15 cellular contexts compared by ENCODE assay signal in genomic region chr5:56233230-56233629, GRCh38. TPM values are rescaled to one million over a fixed set of nuclear protein-coding genes. Genes with fewer than 3 reads are reported as not detected.
DNase-seq lines count a peak whose midpoint lies in the region; ATAC-seq and TF ChIP-seq lines count a peak whose summit lies in the region.
"Had no signal": no experiment of that assay in that cellular context is flagged by ENCODE, and none has a peak within 500 bp of the region (broad histone marks: within the 10 kb centered on the region; RNA-seq: fewer than 3 reads in every experiment).

Gene ANKRD55, minus strand, starts transcription at chr5:56233330. Its CDS starts 417 bp downstream, at chr5:56232913.

- H3K9me3 Mint-ChIP-seq in T-cell = no peaks in the 10 kb centered on the region
- H3K9me3 Mint-ChIP-seq: activated CD4-positive, alpha-beta memory T cell treated with anti-CD3 and anti-CD28 coated beads, Interleukin-2, amount 10 ng/mL, durations not matched to agents 7 days and 5 days; central memory CD8-positive, alpha-beta T cell had no signal

- H3K36me3 Mint-ChIP-seq in T-cell = no peaks in the 10 kb centered on the region

- POLR2A ChIA-PET in T-cell (lab: Charles Lee) = no interaction called here

- ATAC-seq in esophagus mucosa (no peak), T-cell (replicated peaks in 1 of 4) (no peak)

- peaks cover 1 to 7% (median 3%) of the 10 kb centered on the region in 3 donors for H3K4me1 Mint-ChIP-seq in T-cell
- H3K4me1 Mint-ChIP-seq: activated CD4-positive, alpha-beta memory T cell treated with anti-CD3 and anti-CD28 coated beads, Interleukin-2, amount 10 ng/mL, durations not matched to agents 7 days and 5 days; central memory CD8-positive, alpha-beta T cell had no signal

- DNase-seq in NCI-H1105 (lab: John Stamatoyannopoulos, UW) (peak; percentile 50), NCI-H2171 treated with DMSO at 0.1 percent for 48 hours (lab: John Stamatoyannopoulos, UW) (peak; percentile 81), cerebellar cortex (ENCODE audit: low spot score) (peak; percentile 28), occipital lobe (lab: John Stamatoyannopoulos, UW) (peak; percentile 18), T-cell (no peak), erythroblast (lab: John Stamatoyannopoulos, UW) (no peak)
- DNase-seq: activated CD4-positive, alpha-beta memory T cell treated with anti-CD3 and anti-CD28 coated beads, Interleukin-2, amount 10 ng/mL, durations not matched to agents 7 days and 5 days; activated naive CD4-positive, alpha-beta T cell; NCI-H1048; T-helper 9 cell; testis had no signal

- no peak within 1 kb of the TSS for H3K27ac Mint-ChIP-seq in T-cell
- H3K27ac Mint-ChIP-seq: activated CD4-positive, alpha-beta memory T cell treated with anti-CD3 and anti-CD28 coated beads, Interleukin-2, amount 10 ng/mL, durations not matched to agents 7 days and 5 days had no signal

- no peak for TF ChIP-seq POLR2A in erythroblast (IDR thresholded peaks at IDR 0.05; ENCODE audit: low read length)

- CTCF ChIA-PET in T-cell (lab: Charles Lee) = no interaction called here

- H3K4me3 Mint-ChIP-seq in T-cell = no peak within 1 kb of the TSS
- H3K4me3 Mint-ChIP-seq: activated CD4-positive, alpha-beta memory T cell treated with anti-CD3 and anti-CD28 coated beads, Interleukin-2, amount 10 ng/mL, durations not matched to agents 7 days and 5 days; central memory CD8-positive, alpha-beta T cell had no signal

- no peaks in the 10 kb centered on the region for H3K27me3 Mint-ChIP-seq in T-cell

RNA-seq across cellular contexts. Expression of gene ANKRD55, which starts in this region (rescaled TPM):
- 0.31 TPM for total RNA-seq in occipital lobe
- total RNA-seq in esophagus mucosa = not detected
- 10 to 100 TPM in 1 of 5 donors, 1 to 10 TPM in 4; 2.8 to 19.9 (median 3.4) TPM for total RNA-seq in T-cell
- total RNA-seq: HT1080, skeletal muscle tissue had no signal

Comparison
In these comparisons a context has a peak if more than half of its experiments do, and no peak if none do; other contexts are left out.
1. Peak in DNase-seq in occipital lobe; RNA of the gene not detected or under 1 TPM.
2. DNase-seq: peak in NCI-H1105 (single experiment), NCI-H2171 treated with DMSO at 0.1 percent for 48 hours (single experiment) and cerebellar cortex (single experiment); none in T-cell (0 of 34) and erythroblast (0 of 2).